In genomic region chr13:50909605-50910482, GRCh38 we compare ENCODE assay signal across 1 cellular context.
TF ChIP-seq lines count a peak whose summit lies in the region.

A gene with protein sequence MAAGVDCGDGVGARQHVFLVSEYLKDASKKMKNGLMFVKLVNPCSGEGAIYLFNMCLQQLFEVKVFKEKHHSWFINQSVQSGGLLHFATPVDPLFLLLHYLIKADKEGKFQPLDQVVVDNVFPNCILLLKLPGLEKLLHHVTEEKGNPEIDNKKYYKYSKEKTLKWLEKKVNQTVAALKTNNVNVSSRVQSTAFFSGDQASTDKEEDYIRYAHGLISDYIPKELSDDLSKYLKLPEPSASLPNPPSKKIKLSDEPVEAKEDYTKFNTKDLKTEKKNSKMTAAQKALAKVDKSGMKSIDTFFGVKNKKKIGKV (plus strand): TSS chr13:50909791. CDS start chr13:50910077, 286 bp downstream.

TF ChIP-seq in IMR-90, 13 proteins besides CTCF, POLR2A, EP300 and RAD21 (continued from another document):
- TF ChIP-seq, protein P1, sequence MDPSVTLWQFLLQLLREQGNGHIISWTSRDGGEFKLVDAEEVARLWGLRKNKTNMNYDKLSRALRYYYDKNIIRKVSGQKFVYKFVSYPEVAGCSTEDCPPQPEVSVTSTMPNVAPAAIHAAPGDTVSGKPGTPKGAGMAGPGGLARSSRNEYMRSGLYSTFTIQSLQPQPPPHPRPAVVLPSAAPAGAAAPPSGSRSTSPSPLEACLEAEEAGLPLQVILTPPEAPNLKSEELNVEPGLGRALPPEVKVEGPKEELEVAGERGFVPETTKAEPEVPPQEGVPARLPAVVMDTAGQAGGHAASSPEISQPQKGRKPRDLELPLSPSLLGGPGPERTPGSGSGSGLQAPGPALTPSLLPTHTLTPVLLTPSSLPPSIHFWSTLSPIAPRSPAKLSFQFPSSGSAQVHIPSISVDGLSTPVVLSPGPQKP (IDR thresholded peaks at IDR 0.05; ENCODE audit: borderline replicate concordance, low read depth, low read length): no peak
- TF ChIP-seq BHLHE40 (IDR thresholded peaks at IDR 0.05; ENCODE audit: low read depth, low read length) (no peak), CEBPB (IDR thresholded peaks at IDR 0.05; ENCODE audit: low read depth, low read length) (no peak), RCOR1 (IDR thresholded peaks at IDR 0.05; ENCODE audit: insufficient replicate concordance, low read length) (no peak)
